In genomic region chr6:150880336-150880735, GRCh38 we compare ENCODE assay signal across 1 cellular context.
TF ChIP-seq lines count a peak whose summit lies in the region.

No MANE protein-coding gene starts in this region.

TF ChIP-seq in GM12878, 131 proteins besides CTCF, POLR2A, EP300 and RAD21:
- no peak for TF ChIP-seq E4F1 (IDR thresholded peaks at IDR 0.05; ENCODE audit: borderline replicate concordance, partially characterized antibody)
- no peak for TF ChIP-seq HDAC2 (IDR thresholded peaks at IDR 0.05)
- no peak for TF ChIP-seq PAX8 (IDR thresholded peaks at IDR 0.05)
- no peak for TF ChIP-seq RBBP5 (conservative IDR thresholded peaks at IDR 0.05)
- TF ChIP-seq ATF2 (IDR thresholded peaks at IDR 0.05; ENCODE audit: low read length), result peak; percentile 56; the same call in 1 of the 2 replicates
- TF ChIP-seq ATF7 (IDR thresholded peaks at IDR 0.05; ENCODE audit: low read depth), result no peak
- TF ChIP-seq RUNX3 (IDR thresholded peaks at IDR 0.05; ENCODE audit: low read length), result 0 out of 2 replicates have a peak, but pooled peaks have one; percentile 14
- TF ChIP-seq ZBED1 (IDR thresholded peaks at IDR 0.05; ENCODE audit: borderline replicate concordance), result no peak
